In the genomic region with DNA sequence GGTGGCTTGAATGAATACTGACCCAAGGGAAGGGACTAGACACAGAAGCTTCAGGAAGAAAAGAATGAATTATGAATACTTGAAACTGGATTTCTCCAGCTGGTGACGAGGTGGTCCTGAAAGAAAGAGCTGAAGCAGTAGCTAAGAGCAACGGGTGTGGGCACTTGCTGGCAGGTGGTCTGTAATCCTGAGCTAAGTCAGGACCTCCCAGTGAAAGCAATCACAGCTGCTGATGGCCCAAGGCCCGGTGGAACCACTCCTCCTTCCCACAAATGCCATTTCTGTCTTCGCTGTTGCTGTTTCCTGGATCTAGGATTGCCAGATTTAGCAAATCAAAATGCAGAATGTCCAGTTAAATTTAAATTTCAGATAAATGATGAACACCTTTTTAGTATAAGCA, we compare ENCODE assay signal across 27 cellular contexts.
"Had no signal": no experiment of that assay in that cellular context is flagged by ENCODE, and none has a peak within 500 bp of the region (broad histone marks: within the 10 kb centered on the region; RNA-seq: fewer than 3 reads in every experiment).

No MANE protein-coding gene starts in this region.

- H3K27me3 Mint-ChIP-seq: activated T-cell treated with anti-CD3 and anti-CD28 coated beads, Interleukin-2, amount 50 U/mL, for 24 hours; central memory CD8-positive, alpha-beta T cell; T-cell had no signal

- DNase-seq: activated CD4-positive, alpha-beta T cell treated with anti-CD3 and anti-CD28 coated beads for 4 hours; activated CD8-positive, alpha-beta memory T cell treated with anti-CD3 and anti-CD28 coated beads, Interleukin-2, amount 10 ng/mL, durations not matched to agents 7 days and 5 days; activated effector memory CD4-positive, alpha-beta T cell treated with Interleukin-2 at 50 U/mL for 16 hours; activated naive CD4-positive, alpha-beta T cell; activated naive CD8-positive, alpha-beta T cell treated with anti-CD3 and anti-CD28 coated beads, Interleukin-2, amount 50 U/mL, for 24 hours; activated T-cell treated with anti-CD3 and anti-CD28 coated beads, Interleukin-2, amount 50 U/mL, for 24 hours; amniotic stem cell; body of pancreas; Karpas-422; MM.1S; NCI-H1105; NCI-H1436 treated with DMSO at 0.1 percent for 48 hours; NCI-H187 treated with DMSO at 0.1 percent for 48 hours; NCI-H2081 treated with DMSO at 0.1 percent for 48 hours; NCI-H2171 treated with DMSO at 0.1 percent for 48 hours; NCI-H526; NCI-H774; PC-3; SHP77 treated with DMSO at 0.1 percent for 48 hours; T-cell; T-helper 2 cell; T1000 had no signal

- H3K4me3 Mint-ChIP-seq: activated CD8-positive, alpha-beta memory T cell treated with anti-CD3 and anti-CD28 coated beads, Interleukin-2, amount 10 ng/mL, durations not matched to agents 7 days and 5 days; activated naive CD8-positive, alpha-beta T cell treated with anti-CD3 and anti-CD28 coated beads, Interleukin-2, amount 50 U/mL, for 24 hours; activated T-cell treated with anti-CD3 and anti-CD28 coated beads, Interleukin-2, amount 50 U/mL, for 24 hours; activated T-helper 1 cell treated with anti-CD3 and anti-CD28 coated beads, Interleukin-12 subunit alpha, Interleukin-12 subunit beta, Interleukin-2, Interleukin-4 antibody, amounts not matched to agents 30 ng/mL and 10 ng/mL and 1 ng/mL, durations not matched to agents 14 hours and 24 hours and 36 hours; central memory CD8-positive, alpha-beta T cell; T-cell had no signal

- H3K4me3 ChIP-seq: ascending aorta, body of pancreas, SK-N-MC had no signal

- H3K4me1 Mint-ChIP-seq: activated naive CD8-positive, alpha-beta T cell treated with anti-CD3 and anti-CD28 coated beads, Interleukin-2, amount 50 U/mL, for 24 hours; central memory CD8-positive, alpha-beta T cell had no signal

- H3K27ac Mint-ChIP-seq: activated CD8-positive, alpha-beta memory T cell treated with anti-CD3 and anti-CD28 coated beads, Interleukin-2, amount 10 ng/mL, durations not matched to agents 7 days and 5 days; activated naive CD4-positive, alpha-beta T cell treated with anti-CD3 and anti-CD28 coated beads, Interleukin-2, amount 50 U/mL, for 72 hours; activated naive CD8-positive, alpha-beta T cell treated with anti-CD3 and anti-CD28 coated beads, Interleukin-2, amount 50 U/mL, for 24 hours; activated T-cell treated with anti-CD3 and anti-CD28 coated beads, Interleukin-2, amount 50 U/mL, for 24 hours; activated T-helper 1 cell treated with anti-CD3 and anti-CD28 coated beads, Interleukin-12 subunit alpha, Interleukin-12 subunit beta, Interleukin-2, Interleukin-4 antibody, amounts not matched to agents 30 ng/mL and 10 ng/mL and 1 ng/mL, durations not matched to agents 14 hours and 24 hours and 36 hours; T-cell had no signal

- H3K36me3 ChIP-seq: ascending aorta had no signal

- H3K27me3 ChIP-seq: ascending aorta, body of pancreas had no signal

- H3K9me3 Mint-ChIP-seq: activated naive CD4-positive, alpha-beta T cell treated with anti-CD3 and anti-CD28 coated beads, Interleukin-2, amount 50 U/mL, for 72 hours; activated naive CD8-positive, alpha-beta T cell treated with anti-CD3 and anti-CD28 coated beads, Interleukin-2, amount 50 U/mL, for 24 hours; activated T-cell treated with anti-CD3 and anti-CD28 coated beads, Interleukin-2, amount 50 U/mL, for 24 hours; activated T-helper 1 cell treated with anti-CD3 and anti-CD28 coated beads, Interleukin-12 subunit alpha, Interleukin-12 subunit beta, Interleukin-2, Interleukin-4 antibody, amounts not matched to agents 30 ng/mL and 10 ng/mL and 1 ng/mL, durations not matched to agents 14 hours and 24 hours and 36 hours; central memory CD8-positive, alpha-beta T cell; T-cell had no signal

- H3K36me3 Mint-ChIP-seq: activated CD8-positive, alpha-beta memory T cell treated with anti-CD3 and anti-CD28 coated beads, Interleukin-2, amount 10 ng/mL, durations not matched to agents 7 days and 5 days; activated naive CD4-positive, alpha-beta T cell treated with anti-CD3 and anti-CD28 coated beads, Interleukin-2, amount 50 U/mL, for 72 hours; T-cell had no signal

- H3K27ac ChIP-seq: ascending aorta, body of pancreas, SK-N-MC had no signal

- H3K9me3 ChIP-seq: ascending aorta, body of pancreas had no signal
